15 cellular contexts compared by ENCODE assay signal in genomic region chr7:46558482-46559193, GRCh38.
A peak's percentile ranks its signal among the peaks of the same experiment; 100 is the strongest.
DNase-seq lines count a peak whose midpoint lies in the region; ATAC-seq, FAIRE-seq and TF ChIP-seq lines count a peak whose summit lies in the region.
"Had no signal": no experiment of that assay in that cellular context is flagged by ENCODE, and none has a peak within 500 bp of the region (broad histone marks: within the 10 kb centered on the region; RNA-seq: fewer than 3 reads in every experiment).

No MANE protein-coding gene starts in this region.

- H3K9ac ChIP-seq in astrocyte (ENCODE audit: low read length) = no peak overlapping the region

- H3K4me3 ChIP-seq in astrocyte (ENCODE audit: insufficient read depth, low read depth, low read length) (no peak overlapping the region), gastroesophageal sphincter (no peak overlapping the region), uterus (no peak overlapping the region)

- peaks cover 14% of the 10 kb centered on the region for H3K9me3 Mint-ChIP-seq in astrocyte (ENCODE audit: unreplicated experiment)

- H2AFZ ChIP-seq in astrocyte (ENCODE audit: low read depth, low read length) = no peak overlapping the region

- peaks cover 25% of the 10 kb centered on the region for H3K4me1 Mint-ChIP-seq in astrocyte (ENCODE audit: low read depth, unreplicated experiment)
- H3K4me1 Mint-ChIP-seq: central memory CD8-positive, alpha-beta T cell had no signal

- intact Hi-C loops in uterus (cut with DNase I; ENCODE audit: low total_unique reads) = no loop called here

- H3K27me3 Mint-ChIP-seq in astrocyte (ENCODE audit: low read depth, unreplicated experiment) = no peaks in the 10 kb centered on the region
- H3K27me3 Mint-ChIP-seq: activated CD4-positive, alpha-beta memory T cell treated with anti-CD3 and anti-CD28 coated beads for 36 hours; central memory CD8-positive, alpha-beta T cell had no signal

- peak; percentile 37 for ATAC-seq in gastroesophageal sphincter
- no peak for ATAC-seq in omental fat pad (ENCODE audit: low FRiP score)
- ATAC-seq: HepG2, left cardiac atrium had no signal

- WGBS in gastroesophageal sphincter (ENCODE audit: low coverage in 1 of 2), 2 donors = 47 to 69% methylated on average over 3 of the region's 3 CpGs

- TF ChIP-seq POLR2A in gastroesophageal sphincter (IDR thresholded peaks at IDR 0.05) = no peak
- no peak for TF ChIP-seq POLR2A in uterus (IDR thresholded peaks at IDR 0.05)

- H3K36me3 ChIP-seq in astrocyte (ENCODE audit: insufficient read depth, low read length) (no peaks in the 10 kb centered on the region), gastroesophageal sphincter (no peaks in the 10 kb centered on the region), uterus (no peaks in the 10 kb centered on the region)

- H3K9me3 ChIP-seq in astrocyte (ENCODE audit: insufficient read depth, low read depth, low read length) (no peaks in the 10 kb centered on the region), gastroesophageal sphincter (peaks cover 0 to 6% (median 0%) of the 10 kb centered on the region in 3 donors), uterus (no peaks in the 10 kb centered on the region)

- peak overlapping the region; percentile 3 for H3K27ac Mint-ChIP-seq in astrocyte (ENCODE audit: unreplicated experiment)
- H3K27ac Mint-ChIP-seq: activated CD4-positive, alpha-beta memory T cell treated with anti-CD3 and anti-CD28 coated beads for 36 hours had no signal

- no peaks in the 10 kb centered on the region for H4K20me1 ChIP-seq in astrocyte (ENCODE audit: insufficient read depth, low read length)

- H3K27me3 ChIP-seq in astrocyte (ENCODE audit: insufficient read depth, low read length) (no peaks in the 10 kb centered on the region), gastroesophageal sphincter (no peaks in the 10 kb centered on the region), uterus (no peaks in the 10 kb centered on the region)

- no peak for TF ChIP-seq EP300 in gastroesophageal sphincter (IDR thresholded peaks at IDR 0.05)

- H3K4me2 ChIP-seq in astrocyte (ENCODE audit: low read length) = peak overlapping the region; percentile 19

- no peak overlapping the region for H3K4me3 Mint-ChIP-seq in astrocyte (ENCODE audit: unreplicated experiment)
- H3K4me3 Mint-ChIP-seq: activated CD4-positive, alpha-beta memory T cell treated with anti-CD3 and anti-CD28 coated beads for 36 hours; central memory CD8-positive, alpha-beta T cell; neural crest cell had no signal

- H3K27ac ChIP-seq in astrocyte (ENCODE audit: low read depth, low read length) (peak overlapping the region; percentile 62), gastroesophageal sphincter (peak overlapping the region; percentile 18 to 78 (median 28)), uterus (peak overlapping the region; percentile 68 to 75)
- H3K27ac ChIP-seq: 22Rv1 had no signal

- no peaks in the 10 kb centered on the region for H3K79me2 ChIP-seq in astrocyte (ENCODE audit: insufficient read depth, low read length)

- no peaks in the 10 kb centered on the region for H3K36me3 Mint-ChIP-seq in astrocyte (ENCODE audit: low read depth, unreplicated experiment)
- H3K36me3 Mint-ChIP-seq: activated CD4-positive, alpha-beta memory T cell treated with anti-CD3 and anti-CD28 coated beads for 36 hours had no signal

- DNase-seq in DMS53 (lab: John Stamatoyannopoulos, UW) (peak; percentile 20), DMS53 treated with DMSO at 0.1 percent for 48 hours (lab: John Stamatoyannopoulos, UW; ENCODE audit: unreplicated experiment) (no peak), astrocyte (ENCODE audit: low read depth) (peak; percentile 79), uterus (peak in 1 of 2 donors; percentile 39), NK-92 (lab: John Stamatoyannopoulos, UW; ENCODE audit: unreplicated experiment) (no peak), omental fat pad (ENCODE audit: low spot score) (no peak), hypothalamus (lab: John Stamatoyannopoulos, UW) (no peak)
- DNase-seq: activated CD4-positive, alpha-beta memory T cell treated with anti-CD3 and anti-CD28 coated beads for 36 hours; activated gamma-delta T cell treated with Interleukin-2 at 50 U/mL for 16 hours; left cardiac atrium had no signal

- H3K4me1 ChIP-seq in astrocyte (ENCODE audit: insufficient read depth, low read length) = peaks cover 23% of the 10 kb centered on the region
- H3K4me1 ChIP-seq in gastroesophageal sphincter = peaks cover 0 to 38% (median 5%) of the 10 kb centered on the region in 3 donors
- peaks cover 0 to 19% of the 10 kb centered on the region in 2 donors for H3K4me1 ChIP-seq in uterus

- FAIRE-seq in astrocyte (lab: Jason Lieb, UNC) = peak; percentile 58
- FAIRE-seq: HepG2 had no signal

- TF ChIP-seq CTCF in astrocyte (IDR thresholded peaks at IDR 0.05; ENCODE audit: insufficient read depth, low read depth, low read length) = no peak
- TF ChIP-seq CTCF in gastroesophageal sphincter (IDR thresholded peaks at IDR 0.05) = no peak
- no peak for TF ChIP-seq CTCF in uterus (IDR thresholded peaks at IDR 0.05)
- no peak for TF ChIP-seq CTCF in omental fat pad (IDR thresholded peaks at IDR 0.05)

Comparison
In these comparisons a context has a peak if more than half of its experiments do, and no peak if none do; other contexts are left out.
1. DNase-seq: peak in DMS53 (single experiment) and astrocyte (single experiment); none in DMS53 treated with DMSO at 0.1 percent for 48 hours (single experiment), NK-92 (single experiment), omental fat pad (single experiment) and hypothalamus (0 of 51).
2. Peak in every context shown above with its lines, with median percentiles within 50 percentile points of each other: H3K27ac ChIP-seq.